In genomic region chr18:80201739-80202138, GRCh38 we compare ENCODE assay signal across 11 cellular contexts. TPM values are rescaled to one million over a fixed set of nuclear protein-coding genes. Genes with fewer than 3 reads are reported as not detected.
DNase-seq lines count a peak whose midpoint lies in the region; ATAC-seq and TF ChIP-seq lines count a peak whose summit lies in the region.
"Had no signal": no experiment of that assay in that cellular context is flagged by ENCODE, and none has a peak within 500 bp of the region (broad histone marks: within the 10 kb centered on the region; RNA-seq: fewer than 3 reads in every experiment).

No MANE protein-coding gene starts in this region.

- intact Hi-C loops in IMR-90 (cut with micrococcal nuclease): no loop called here
- intact Hi-C loops in A673 (cut with micrococcal nuclease; ENCODE audit: unreplicated experiment): no loop called here

- H3K14ac ChIP-seq in IMR-90 (replicated peaks; ENCODE audit: low read depth, low read length): no peak overlapping the region

- BruUV-seq in IMR-90 (replicated peaks; lab: Mats Ljungman, UMichigan): no TSS peak
- BruUV-seq in A673 (replicated peaks; lab: Mats Ljungman, UMichigan): no TSS peak

- no peak overlapping the region for H4K91ac ChIP-seq in IMR-90 (ENCODE audit: insufficient read depth, low read depth, low read length)

- no peak overlapping the region for H3K4ac ChIP-seq in IMR-90 (ENCODE audit: low read depth, low read length)

- H3K9ac ChIP-seq in IMR-90 (ENCODE audit: low read depth, low read length): no peak overlapping the region

- H3K56ac ChIP-seq in IMR-90 (ENCODE audit: extremely low read depth, insufficient read depth, low read length): no peak overlapping the region

- dilution Hi-C loops in IMR-90 (cut with HindIII; ENCODE audit: low sequenced_read_pairs, unreplicated experiment): no loop called here

- H3K4me2 ChIP-seq in IMR-90 (ENCODE audit: low read depth, low read length): no peak overlapping the region

- no peak overlapping the region for H2BK5ac ChIP-seq in IMR-90 (ENCODE audit: low read depth, low read length, poor library complexity, severe bottlenecking)

- POLR2A ChIA-PET in IMR-90 (lab: Charles Lee; ENCODE audit: unreplicated experiment): no interaction called here
- POLR2A ChIA-PET in A673 (lab: Charles Lee; ENCODE audit: low non-redundant PET): no interaction called here

- H3K9me3 ChIP-seq in IMR-90 (ENCODE audit: control insufficient read depth, insufficient read depth, low read length): no peaks in the 10 kb centered on the region
- no peaks in the 10 kb centered on the region for H3K9me3 ChIP-seq in A673 (ENCODE audit: low read depth, low read length, poor library complexity, severe bottlenecking)

- H2AFZ ChIP-seq in IMR-90 (replicated peaks; ENCODE audit: low read length, poor library complexity): peak overlapping the region; percentile 48

- H3K18ac ChIP-seq in IMR-90 (ENCODE audit: low read depth, low read length): no peak overlapping the region

- in situ Hi-C loops in IMR-90 (cut with MboI; ENCODE audit: low sequenced_read_pairs): no loop called here

- H3K4me1 ChIP-seq in IMR-90 (ENCODE audit: control insufficient read depth, insufficient read depth, low read length) (peaks cover 8% of the 10 kb centered on the region), A673 (ENCODE audit: insufficient read depth, low read length, poor library complexity, severe bottlenecking) (no peaks in the 10 kb centered on the region)

- TF ChIP-seq RAD21 in IMR-90 (IDR thresholded peaks at IDR 0.05; ENCODE audit: low read length): no peak

- H4K5ac ChIP-seq in IMR-90 (ENCODE audit: low read depth, low read length): no peak overlapping the region

- TF ChIP-seq POLR2A in GM18505 (IDR thresholded peaks at IDR 0.05; ENCODE audit: borderline replicate concordance, extremely low read depth, insufficient read depth, insufficient read length) (no peak), IMR-90 (IDR thresholded peaks at IDR 0.05; ENCODE audit: low read depth, low read length) (no peak)

- H4K8ac ChIP-seq in IMR-90 (ENCODE audit: low read depth in 2 of 2, low read length in 2 of 2): no peak overlapping the region

- H2BK15ac ChIP-seq in IMR-90 (ENCODE audit: low read depth, low read length): no peak overlapping the region

- H3K9me1 ChIP-seq in IMR-90 (ENCODE audit: insufficient read depth, low read length): peaks cover 11% of the 10 kb centered on the region

- CTCF ChIA-PET in IMR-90 (lab: Yijun Ruan, JAX) (no interaction called here), A673 (lab: Charles Lee) (no interaction called here)

- no peak for DNase-seq in IMR-90
- no peak for DNase-seq in MV-4-11 (lab: John Stamatoyannopoulos, UW)
- DNase-seq in A673 (ENCODE audit: low spot score): no peak
- no peak for DNase-seq in activated effector memory CD4-positive, alpha-beta T cell treated with anti-CD3 and anti-CD28 coated beads, Interleukin-2, amount 50 U/mL, for 16 hours
- DNase-seq: AML-193, DND-41, NCI-H446 treated with DMSO at 0.1 percent for 48 hours had no signal

- no peaks in the 10 kb centered on the region for H3K36me3 ChIP-seq in IMR-90 (ENCODE audit: control insufficient read depth, insufficient read depth, low read length)
- no peaks in the 10 kb centered on the region for H3K36me3 ChIP-seq in A673 (ENCODE audit: insufficient read depth, low read length, poor library complexity, severe bottlenecking)

- H2BK120ac ChIP-seq in IMR-90 (ENCODE audit: low read depth, low read length): no peak overlapping the region

- no peak for TF ChIP-seq CTCF in IMR-90 (conservative IDR thresholded peaks at IDR 0.05; ENCODE audit: low read depth, low read length)
- TF ChIP-seq CTCF in A673 (conservative IDR thresholded peaks at IDR 0.05; ENCODE audit: low read depth, low read length): no peak

- H3K27me3 ChIP-seq in IMR-90 (ENCODE audit: control insufficient read depth, insufficient read depth, low read length) (no peaks in the 10 kb centered on the region), A673 (replicated peaks; ENCODE audit: insufficient read depth, low read depth, low read length, poor library complexity) (no peaks in the 10 kb centered on the region)

- WGBS in IMR-90 (ENCODE audit: extremely low coverage in 2 of 2, insufficient read length in 1 of 2), 2 experiments: no CpG with 5 or more reads among the region's 9 CpGs

- H3K79me1 ChIP-seq in IMR-90 (ENCODE audit: low read depth in 1 of 2, low read length in 2 of 2): no peaks in the 10 kb centered on the region

- H3K27ac ChIP-seq in IMR-90 (ENCODE audit: insufficient read depth, low read length): no peak overlapping the region
- no peak overlapping the region for H3K27ac ChIP-seq in A673 (ENCODE audit: low read depth, low read length, poor library complexity, severe bottlenecking)

- no peak overlapping the region for H3K4me3 ChIP-seq in IMR-90 (ENCODE audit: insufficient read depth, low read depth, low read length)
- H3K4me3 ChIP-seq in A673 (ENCODE audit: low read depth, low read length, poor library complexity, severe bottlenecking): no peak overlapping the region

- H2BK20ac ChIP-seq in IMR-90 (ENCODE audit: low read depth, low read length): no peak overlapping the region

- H2AK9ac ChIP-seq in IMR-90 (replicated peaks; ENCODE audit: low read depth, low read length, poor library complexity): no peak overlapping the region

- ATAC-seq in GM18505 (IDR thresholded peaks at IDR 0.05; ENCODE audit: unreplicated experiment) (peak; percentile 10), GM19463 (IDR thresholded peaks at IDR 0.05; ENCODE audit: unreplicated experiment) (peak; percentile 11), HG02885 (IDR thresholded peaks at IDR 0.05; ENCODE audit: poor library complexity, unreplicated experiment) (peak; percentile 11), IMR-90 (ENCODE audit: low read depth) (no peak), GM18519 (IDR thresholded peaks at IDR 0.05; ENCODE audit: low FRiP score, unreplicated experiment) (no peak)

- no peak overlapping the region for H2AK5ac ChIP-seq in IMR-90 (ENCODE audit: low read depth, low read length)

- H3K23ac ChIP-seq in IMR-90 (ENCODE audit: low read depth, low read length): no peak overlapping the region

- peaks cover 4% of the 10 kb centered on the region for H4K20me1 ChIP-seq in IMR-90 (ENCODE audit: insufficient read depth, low read length)

TF ChIP-seq in IMR-90, 13 proteins besides CTCF, POLR2A, EP300 and RAD21:
- TF ChIP-seq SMC3 (IDR thresholded peaks at IDR 0.05; ENCODE audit: low read depth, low read length) (no peak), BHLHE40 (IDR thresholded peaks at IDR 0.05; ENCODE audit: low read depth, low read length) (no peak), USF2 (IDR thresholded peaks at IDR 0.05; ENCODE audit: low read depth, low read length) (no peak), MXI1 (IDR thresholded peaks at IDR 0.05; ENCODE audit: borderline replicate concordance, low read depth, low read length) (no peak), MAZ (IDR thresholded peaks at IDR 0.05; ENCODE audit: borderline replicate concordance, low read depth, low read length) (no peak), FOS (IDR thresholded peaks at IDR 0.05; ENCODE audit: low read depth, low read length) (no peak), CHD1 (IDR thresholded peaks at IDR 0.05; ENCODE audit: low read depth, low read length) (no peak), ELK1 (IDR thresholded peaks at IDR 0.05; ENCODE audit: borderline replicate concordance, low read depth, low read length) (no peak), MAFK (IDR thresholded peaks at IDR 0.05; ENCODE audit: low read depth, low read length) (no peak), RCOR1 (IDR thresholded peaks at IDR 0.05; ENCODE audit: insufficient replicate concordance, low read length) (no peak), RFX5 (IDR thresholded peaks at IDR 0.05; ENCODE audit: low read depth, low read length) (no peak), NFE2L2 (IDR thresholded peaks at IDR 0.05; ENCODE audit: low read depth, low read length) (no peak), CEBPB (IDR thresholded peaks at IDR 0.05; ENCODE audit: low read depth, low read length) (no peak)

RNA-seq across cellular contexts. Expression of gene PARD6G, which starts 45.6 kb away (rescaled TPM):
- total RNA-seq in IMR-90 (2012; rRNA removed): 2.5 and 3.3 TPM in 2 replicates
- 4.6 and 4.7 TPM in 2 replicates for polyA plus RNA-seq in IMR-90 (2012; rRNA removed)
- 4.8 and 5.6 TPM in 2 replicates for polyA plus RNA-seq in IMR-90 (2012; cell fraction: cytosol; rRNA removed)
- polyA plus RNA-seq in IMR-90 (2012; cell fraction: nucleus; rRNA removed; ENCODE audit: low replicate concordance): 3.6 and 3.7 TPM in 2 replicates
- 7.9 and 10.2 TPM in 2 replicates for total RNA-seq in A673 (2021)

Comparison
In these comparisons a context has a peak if more than half of its experiments do, and no peak if none do; other contexts are left out.
1. ATAC-seq: peak in GM18505 (single experiment), GM19463 (single experiment) and HG02885 (single experiment); none in IMR-90 (single experiment) and GM18519 (single experiment).